1 cellular context compared by ENCODE assay signal in the genomic region with DNA sequence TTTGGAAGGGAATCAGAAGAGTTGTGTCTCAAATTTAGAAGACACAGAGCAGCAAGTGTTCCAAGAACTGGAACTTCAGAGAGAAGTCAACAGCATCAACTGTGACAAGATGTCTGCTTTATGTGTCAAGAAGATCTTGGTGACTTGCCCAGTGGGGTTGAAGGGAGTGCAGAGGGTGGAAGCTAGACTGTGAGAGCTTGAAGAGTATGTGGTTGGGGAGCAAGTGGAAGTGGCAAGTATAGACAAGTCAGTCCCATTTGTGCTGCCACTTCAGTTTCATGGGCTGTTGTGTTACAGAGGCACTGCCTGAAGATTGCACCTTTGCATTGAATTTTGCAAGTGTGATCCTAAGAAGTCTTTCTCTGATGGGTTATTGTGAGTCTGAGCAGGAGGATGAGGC.
TF ChIP-seq lines count a peak whose summit lies in the region.

No MANE protein-coding gene starts in this region.

TF ChIP-seq in H1, 55 proteins besides CTCF, POLR2A, EP300 and RAD21 (continued from another document):
- TF ChIP-seq, protein P1, sequence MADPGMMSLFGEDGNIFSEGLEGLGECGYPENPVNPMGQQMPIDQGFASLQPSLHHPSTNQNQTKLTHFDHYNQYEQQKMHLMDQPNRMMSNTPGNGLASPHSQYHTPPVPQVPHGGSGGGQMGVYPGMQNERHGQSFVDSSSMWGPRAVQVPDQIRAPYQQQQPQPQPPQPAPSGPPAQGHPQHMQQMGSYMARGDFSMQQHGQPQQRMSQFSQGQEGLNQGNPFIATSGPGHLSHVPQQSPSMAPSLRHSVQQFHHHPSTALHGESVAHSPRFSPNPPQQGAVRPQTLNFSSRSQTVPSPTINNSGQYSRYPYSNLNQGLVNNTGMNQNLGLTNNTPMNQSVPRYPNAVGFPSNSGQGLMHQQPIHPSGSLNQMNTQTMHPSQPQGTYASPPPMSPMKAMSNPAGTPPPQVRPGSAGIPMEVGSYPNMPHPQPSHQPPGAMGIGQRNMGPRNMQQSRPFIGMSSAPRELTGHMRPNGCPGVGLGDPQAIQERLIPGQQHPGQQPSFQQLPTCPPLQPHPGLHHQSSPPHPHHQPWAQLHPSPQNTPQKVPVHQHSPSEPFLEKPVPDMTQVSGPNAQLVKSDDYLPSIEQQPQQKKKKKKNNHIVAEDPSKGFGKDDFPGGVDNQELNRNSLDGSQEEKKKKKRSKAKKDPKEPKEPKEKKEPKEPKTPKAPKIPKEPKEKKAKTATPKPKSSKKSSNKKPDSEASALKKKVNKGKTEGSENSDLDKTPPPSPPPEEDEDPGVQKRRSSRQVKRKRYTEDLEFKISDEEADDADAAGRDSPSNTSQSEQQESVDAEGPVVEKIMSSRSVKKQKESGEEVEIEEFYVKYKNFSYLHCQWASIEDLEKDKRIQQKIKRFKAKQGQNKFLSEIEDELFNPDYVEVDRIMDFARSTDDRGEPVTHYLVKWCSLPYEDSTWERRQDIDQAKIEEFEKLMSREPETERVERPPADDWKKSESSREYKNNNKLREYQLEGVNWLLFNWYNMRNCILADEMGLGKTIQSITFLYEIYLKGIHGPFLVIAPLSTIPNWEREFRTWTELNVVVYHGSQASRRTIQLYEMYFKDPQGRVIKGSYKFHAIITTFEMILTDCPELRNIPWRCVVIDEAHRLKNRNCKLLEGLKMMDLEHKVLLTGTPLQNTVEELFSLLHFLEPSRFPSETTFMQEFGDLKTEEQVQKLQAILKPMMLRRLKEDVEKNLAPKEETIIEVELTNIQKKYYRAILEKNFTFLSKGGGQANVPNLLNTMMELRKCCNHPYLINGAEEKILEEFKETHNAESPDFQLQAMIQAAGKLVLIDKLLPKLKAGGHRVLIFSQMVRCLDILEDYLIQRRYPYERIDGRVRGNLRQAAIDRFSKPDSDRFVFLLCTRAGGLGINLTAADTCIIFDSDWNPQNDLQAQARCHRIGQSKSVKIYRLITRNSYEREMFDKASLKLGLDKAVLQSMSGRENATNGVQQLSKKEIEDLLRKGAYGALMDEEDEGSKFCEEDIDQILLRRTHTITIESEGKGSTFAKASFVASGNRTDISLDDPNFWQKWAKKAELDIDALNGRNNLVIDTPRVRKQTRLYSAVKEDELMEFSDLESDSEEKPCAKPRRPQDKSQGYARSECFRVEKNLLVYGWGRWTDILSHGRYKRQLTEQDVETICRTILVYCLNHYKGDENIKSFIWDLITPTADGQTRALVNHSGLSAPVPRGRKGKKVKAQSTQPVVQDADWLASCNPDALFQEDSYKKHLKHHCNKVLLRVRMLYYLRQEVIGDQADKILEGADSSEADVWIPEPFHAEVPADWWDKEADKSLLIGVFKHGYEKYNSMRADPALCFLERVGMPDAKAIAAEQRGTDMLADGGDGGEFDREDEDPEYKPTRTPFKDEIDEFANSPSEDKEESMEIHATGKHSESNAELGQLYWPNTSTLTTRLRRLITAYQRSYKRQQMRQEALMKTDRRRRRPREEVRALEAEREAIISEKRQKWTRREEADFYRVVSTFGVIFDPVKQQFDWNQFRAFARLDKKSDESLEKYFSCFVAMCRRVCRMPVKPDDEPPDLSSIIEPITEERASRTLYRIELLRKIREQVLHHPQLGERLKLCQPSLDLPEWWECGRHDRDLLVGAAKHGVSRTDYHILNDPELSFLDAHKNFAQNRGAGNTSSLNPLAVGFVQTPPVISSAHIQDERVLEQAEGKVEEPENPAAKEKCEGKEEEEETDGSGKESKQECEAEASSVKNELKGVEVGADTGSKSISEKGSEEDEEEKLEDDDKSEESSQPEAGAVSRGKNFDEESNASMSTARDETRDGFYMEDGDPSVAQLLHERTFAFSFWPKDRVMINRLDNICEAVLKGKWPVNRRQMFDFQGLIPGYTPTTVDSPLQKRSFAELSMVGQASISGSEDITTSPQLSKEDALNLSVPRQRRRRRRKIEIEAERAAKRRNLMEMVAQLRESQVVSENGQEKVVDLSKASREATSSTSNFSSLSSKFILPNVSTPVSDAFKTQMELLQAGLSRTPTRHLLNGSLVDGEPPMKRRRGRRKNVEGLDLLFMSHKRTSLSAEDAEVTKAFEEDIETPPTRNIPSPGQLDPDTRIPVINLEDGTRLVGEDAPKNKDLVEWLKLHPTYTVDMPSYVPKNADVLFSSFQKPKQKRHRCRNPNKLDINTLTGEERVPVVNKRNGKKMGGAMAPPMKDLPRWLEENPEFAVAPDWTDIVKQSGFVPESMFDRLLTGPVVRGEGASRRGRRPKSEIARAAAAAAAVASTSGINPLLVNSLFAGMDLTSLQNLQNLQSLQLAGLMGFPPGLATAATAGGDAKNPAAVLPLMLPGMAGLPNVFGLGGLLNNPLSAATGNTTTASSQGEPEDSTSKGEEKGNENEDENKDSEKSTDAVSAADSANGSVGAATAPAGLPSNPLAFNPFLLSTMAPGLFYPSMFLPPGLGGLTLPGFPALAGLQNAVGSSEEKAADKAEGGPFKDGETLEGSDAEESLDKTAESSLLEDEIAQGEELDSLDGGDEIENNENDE (IDR thresholded peaks at IDR 0.05; ENCODE audit: insufficient replicate concordance, low read length): no peak
- TF ChIP-seq, protein P2, sequence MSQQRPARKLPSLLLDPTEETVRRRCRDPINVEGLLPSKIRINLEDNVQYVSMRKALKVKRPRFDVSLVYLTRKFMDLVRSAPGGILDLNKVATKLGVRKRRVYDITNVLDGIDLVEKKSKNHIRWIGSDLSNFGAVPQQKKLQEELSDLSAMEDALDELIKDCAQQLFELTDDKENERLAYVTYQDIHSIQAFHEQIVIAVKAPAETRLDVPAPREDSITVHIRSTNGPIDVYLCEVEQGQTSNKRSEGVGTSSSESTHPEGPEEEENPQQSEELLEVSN (IDR thresholded peaks at IDR 0.05): no peak
- TF ChIP-seq NANOG (IDR thresholded peaks at IDR 0.05; ENCODE audit: insufficient read depth, low read depth, low read length, poor library complexity, severe bottlenecking): no peak
- TF ChIP-seq RNF2 (IDR thresholded peaks at IDR 0.05; ENCODE audit: borderline replicate concordance, low read depth, low read length, missing control alignments, poor library complexity, severe bottlenecking): no peak
- no peak for TF ChIP-seq MAFK (IDR thresholded peaks at IDR 0.05; ENCODE audit: low read depth, low read length)
- no peak for TF ChIP-seq FOSL1 (IDR thresholded peaks at IDR 0.05; ENCODE audit: insufficient read depth, low read depth, low read length)
- TF ChIP-seq, protein P3, sequence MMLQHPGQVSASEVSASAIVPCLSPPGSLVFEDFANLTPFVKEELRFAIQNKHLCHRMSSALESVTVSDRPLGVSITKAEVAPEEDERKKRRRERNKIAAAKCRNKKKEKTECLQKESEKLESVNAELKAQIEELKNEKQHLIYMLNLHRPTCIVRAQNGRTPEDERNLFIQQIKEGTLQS (IDR thresholded peaks at IDR 0.05; ENCODE audit: insufficient read depth, low read depth, low read length): no peak
